20 cellular contexts compared by ENCODE assay signal in genomic region chr1:17591814-17592430, GRCh38. TPM values are rescaled to one million over a fixed set of nuclear protein-coding genes. Genes with fewer than 3 reads are reported as not detected.
DNase-seq lines count a peak whose midpoint lies in the region; ATAC-seq, FAIRE-seq and TF ChIP-seq lines count a peak whose summit lies in the region.
"Had no signal": no experiment of that assay in that cellular context is flagged by ENCODE, and none has a peak within 500 bp of the region (broad histone marks: within the 10 kb centered on the region; RNA-seq: fewer than 3 reads in every experiment).

No MANE protein-coding gene starts in this region.

- H3K4me3 Mint-ChIP-seq in Caco-2 (ENCODE audit: unreplicated experiment) (peak overlapping the region; percentile 12), nephron (no peak overlapping the region)
- H3K4me3 Mint-ChIP-seq in stimulated activated effector memory CD8-positive, alpha-beta T cell treated with anti-CD3 and anti-CD28 coated beads, Interleukin-12 subunit alpha, Interleukin-12 subunit beta, amount 100 ng/mL, for 72 hours: no peak overlapping the region
- H3K4me3 Mint-ChIP-seq: activated naive CD8-positive, alpha-beta T cell; activated T-helper 17 cell treated with anti-CD3 and anti-CD28 coated beads, Interleukin-2, amount 50 U/mL, for 72 hours; T-helper 17 cell had no signal

- no TSS peak for BruUV-seq in Caco-2 (replicated peaks; lab: Mats Ljungman, UMichigan)

- TF ChIP-seq POLR2A in gastrocnemius medialis (IDR thresholded peaks at IDR 0.05): no peak
- TF ChIP-seq POLR2A in spleen (IDR thresholded peaks at IDR 0.05): no peak

- H3K27ac Mint-ChIP-seq in Caco-2 (ENCODE audit: unreplicated experiment): peak overlapping the region; percentile 81
- peak overlapping the region in 2 of 3 experiments; percentile 45 to 59 for H3K27ac Mint-ChIP-seq in nephron
- no peak overlapping the region for H3K27ac Mint-ChIP-seq in stimulated activated effector memory CD8-positive, alpha-beta T cell treated with anti-CD3 and anti-CD28 coated beads, Interleukin-12 subunit alpha, Interleukin-12 subunit beta, amount 100 ng/mL, for 72 hours
- H3K27ac Mint-ChIP-seq: activated naive CD8-positive, alpha-beta T cell; activated T-helper 17 cell treated with anti-CD3 and anti-CD28 coated beads, Interleukin-2, amount 50 U/mL, for 72 hours; T-helper 17 cell had no signal

- H3K27me3 ChIP-seq in Caco-2 (replicated peaks; ENCODE audit: control insufficient read depth, insufficient read depth, low read length): no peaks in the 10 kb centered on the region
- no peaks in the 10 kb centered on the region for H3K27me3 ChIP-seq in gastrocnemius medialis
- H3K27me3 ChIP-seq in spleen (replicated peaks in 1 of 7): no peaks in the 10 kb centered on the region
- H3K27me3 ChIP-seq: heart right ventricle, neutrophil had no signal

- H3K36me3 ChIP-seq in Caco-2 (ENCODE audit: control insufficient read depth, insufficient read depth, low read length) (peaks cover 8% of the 10 kb centered on the region), gastrocnemius medialis (no peaks in the 10 kb centered on the region), spleen (peaks cover 0 to 13% (median 0%) of the 10 kb centered on the region in 6 donors)
- H3K36me3 ChIP-seq: heart right ventricle, neutrophil had no signal

- H3K36me3 Mint-ChIP-seq in Caco-2 (ENCODE audit: insufficient read depth, unreplicated experiment): peaks cover 15% of the 10 kb centered on the region
- peaks cover 35% of the 10 kb centered on the region for H3K36me3 Mint-ChIP-seq in nephron (ENCODE audit: low read depth)
- no peaks in the 10 kb centered on the region for H3K36me3 Mint-ChIP-seq in stimulated activated effector memory CD8-positive, alpha-beta T cell treated with anti-CD3 and anti-CD28 coated beads, Interleukin-12 subunit alpha, Interleukin-12 subunit beta, amount 100 ng/mL, for 72 hours
- H3K36me3 Mint-ChIP-seq: activated naive CD8-positive, alpha-beta T cell had no signal

- H3K9me3 ChIP-seq in Caco-2 (no peaks in the 10 kb centered on the region), gastrocnemius medialis (no peaks in the 10 kb centered on the region), spleen (no peaks in the 10 kb centered on the region)
- H3K9me3 ChIP-seq: A549, heart right ventricle, neutrophil had no signal

- 54 to 71% (median 64%) methylated on average over 7 of the region's 7 CpGs for WGBS in spleen, 5 donors

- peak; percentile 43 to 68 for DNase-seq in Caco-2
- DNase-seq in RCC 7860 (ENCODE audit: low spot score): peak; percentile 14
- DNase-seq in epithelial cell of proximal tubule (ENCODE audit: low read depth): no peak
- no peak for DNase-seq in activated CD4-positive, alpha-beta T cell treated with anti-CD3 and anti-CD28 coated beads for 4 hours
- DNase-seq in stimulated activated effector memory CD8-positive, alpha-beta T cell treated with anti-CD3 and anti-CD28 coated beads, Interleukin-12 subunit alpha, Interleukin-12 subunit beta, amount 100 ng/mL, for 72 hours (ENCODE audit: low spot score in 2 of 2): no peak
- no peak for DNase-seq in gastrocnemius medialis
- no peak for DNase-seq in spleen
- DNase-seq: cortex of kidney, GM23248, heart right ventricle, IMR-90, NCI-H1417 treated with DMSO at 0.1 percent for 48 hours, NCI-H446 treated with DMSO at 0.1 percent for 48 hours, T-helper 17 cell had no signal

- intact Hi-C loops in Caco-2 (cut with micrococcal nuclease; ENCODE audit: unreplicated experiment) (no loop called here), gastrocnemius medialis (cut with DNase I; ENCODE audit: low total_unique reads) (no loop called here), spleen (cut with DNase I; ENCODE audit: low total_unique reads) (no loop called here)

- CTCF ChIA-PET in Caco-2 (lab: Charles Lee): interaction anchor here (0.8 to 1.2 kb wide), 2 partner anchors 10 to 116 kb away, joined by 4 read pairs; no protein-coding TSS in a partner anchor

- no peak for TF ChIP-seq CTCF in Caco-2 (IDR thresholded peaks at IDR 0.05; ENCODE audit: insufficient read depth in 1 of 2, low read depth in 1 of 2, low read length in 1 of 2, severe bottlenecking in 1 of 2, unreplicated experiment in 1 of 2)
- TF ChIP-seq CTCF in epithelial cell of proximal tubule (conservative IDR thresholded peaks at IDR 0.05; ENCODE audit: low read depth, low read length): peak; percentile 43
- no peak for TF ChIP-seq CTCF in nephron (IDR thresholded peaks at IDR 0.05; ENCODE audit: unreplicated experiment in 3 of 3)
- TF ChIP-seq CTCF in gastrocnemius medialis (IDR thresholded peaks at IDR 0.05 in 4 of 5, conservative IDR thresholded peaks at IDR 0.05 in 1 of 5): no peak
- TF ChIP-seq CTCF in spleen (IDR thresholded peaks at IDR 0.05 in 8 of 11, conservative IDR thresholded peaks at IDR 0.05 in 3 of 11): no peak

- FAIRE-seq in RCC 7860 (lab: Jason Lieb, UNC): no peak
- FAIRE-seq: A549 had no signal

- peaks cover 59% of the 10 kb centered on the region for H3K4me1 ChIP-seq in Caco-2
- peaks cover 31 to 33% of the 10 kb centered on the region in 2 donors for H3K4me1 ChIP-seq in gastrocnemius medialis
- peaks cover 0 to 46% (median 21%) of the 10 kb centered on the region in 6 donors for H3K4me1 ChIP-seq in spleen

- no peaks in the 10 kb centered on the region for H3K27me3 Mint-ChIP-seq in Caco-2 (ENCODE audit: insufficient read depth, unreplicated experiment)
- no peaks in the 10 kb centered on the region for H3K27me3 Mint-ChIP-seq in nephron (ENCODE audit: low read depth)
- H3K27me3 Mint-ChIP-seq: activated naive CD8-positive, alpha-beta T cell had no signal

- H3K9me3 Mint-ChIP-seq in Caco-2 (ENCODE audit: unreplicated experiment) (no peaks in the 10 kb centered on the region), nephron (no peaks in the 10 kb centered on the region)
- H3K9me3 Mint-ChIP-seq in stimulated activated effector memory CD8-positive, alpha-beta T cell treated with anti-CD3 and anti-CD28 coated beads, Interleukin-12 subunit alpha, Interleukin-12 subunit beta, amount 100 ng/mL, for 72 hours: no peaks in the 10 kb centered on the region
- H3K9me3 Mint-ChIP-seq: activated T-helper 17 cell treated with anti-CD3 and anti-CD28 coated beads, Interleukin-2, amount 50 U/mL, for 72 hours had no signal

- H3K4me1 Mint-ChIP-seq in Caco-2 (ENCODE audit: low read depth, unreplicated experiment): peaks cover 46% of the 10 kb centered on the region
- H3K4me1 Mint-ChIP-seq in nephron: peaks cover 44% of the 10 kb centered on the region
- H3K4me1 Mint-ChIP-seq in stimulated activated effector memory CD8-positive, alpha-beta T cell treated with anti-CD3 and anti-CD28 coated beads, Interleukin-12 subunit alpha, Interleukin-12 subunit beta, amount 100 ng/mL, for 72 hours: no peaks in the 10 kb centered on the region
- H3K4me1 Mint-ChIP-seq: activated T-helper 17 cell treated with anti-CD3 and anti-CD28 coated beads, Interleukin-2, amount 50 U/mL, for 72 hours had no signal

- in situ Hi-C loops in gastrocnemius medialis (cut with MboI; ENCODE audit: low sequenced_read_pairs in 4 of 4): no loop called here

- H3K27ac ChIP-seq in gastrocnemius medialis (no peak overlapping the region), spleen (no peak overlapping the region)
- H3K27ac ChIP-seq: GM23248, neutrophil had no signal

- POLR2A ChIA-PET in Caco-2 (lab: Charles Lee): no interaction called here

- H3K4me3 ChIP-seq in Caco-2 (ENCODE audit: low read depth, low read length): no peak overlapping the region
- no peak overlapping the region for H3K4me3 ChIP-seq in epithelial cell of proximal tubule (ENCODE audit: low read depth, low read length)
- H3K4me3 ChIP-seq in gastrocnemius medialis: no peak overlapping the region
- no peak overlapping the region for H3K4me3 ChIP-seq in spleen
- H3K4me3 ChIP-seq: A549, GM23248, heart right ventricle, lung had no signal

- no peak for ATAC-seq in stimulated activated effector memory CD8-positive, alpha-beta T cell treated with anti-CD3 and anti-CD28 coated beads, Interleukin-12 subunit alpha, Interleukin-12 subunit beta, amount 100 ng/mL, for 72 hours
- ATAC-seq in gastrocnemius medialis: no peak
- ATAC-seq: A549; activated T-helper 17 cell treated with anti-CD3 and anti-CD28 coated beads, Interleukin-2, amount 50 U/mL, for 72 hours; heart right ventricle; T-helper 17 cell had no signal

RNA-seq across cellular contexts. Expression of gene ARHGEF10L, which starts 52.4 kb away (rescaled TPM):
- 31.3 and 34.0 TPM in 2 replicates for total RNA-seq in Caco-2 (2022)
- 17.4 and 27.8 TPM in 2 replicates for total RNA-seq in epithelial cell of proximal tubule
- total RNA-seq in gastrocnemius medialis: 100 to 1,000 TPM in 1 of 4 donors, 10 to 100 TPM in 3; 21.2 to 111 (median 73.8) TPM
- 10 to 100 TPM; 12.4 to 40.9 (median 23.6) TPM for total RNA-seq in spleen
- 10 to 100 TPM in 2 of 3 donors, 1 to 10 TPM in 1; 10.0 to 24.2 (median 12.5) TPM for polyA plus RNA-seq in spleen
- total RNA-seq: activated T-helper 17 cell treated with anti-CD3 and anti-CD28 coated beads, Interleukin-2, amount 50 U/mL, for 72 hours had no signal

Comparison
In these comparisons a context has a peak if more than half of its experiments do, and no peak if none do; other contexts are left out.
1. DNase-seq: peak in Caco-2 (2 of 2) and RCC 7860 (single experiment); none in epithelial cell of proximal tubule (single experiment), activated CD4-positive, alpha-beta T cell treated with anti-CD3 and anti-CD28 coated beads for 4 hours (0 of 2), stimulated activated effector memory CD8-positive, alpha-beta T cell treated with anti-CD3 and anti-CD28 coated beads, Interleukin-12 subunit alpha, Interleukin-12 subunit beta, amount 100 ng/mL, for 72 hours (0 of 2), gastrocnemius medialis (0 of 2) and spleen (single experiment).